In the genomic region with DNA sequence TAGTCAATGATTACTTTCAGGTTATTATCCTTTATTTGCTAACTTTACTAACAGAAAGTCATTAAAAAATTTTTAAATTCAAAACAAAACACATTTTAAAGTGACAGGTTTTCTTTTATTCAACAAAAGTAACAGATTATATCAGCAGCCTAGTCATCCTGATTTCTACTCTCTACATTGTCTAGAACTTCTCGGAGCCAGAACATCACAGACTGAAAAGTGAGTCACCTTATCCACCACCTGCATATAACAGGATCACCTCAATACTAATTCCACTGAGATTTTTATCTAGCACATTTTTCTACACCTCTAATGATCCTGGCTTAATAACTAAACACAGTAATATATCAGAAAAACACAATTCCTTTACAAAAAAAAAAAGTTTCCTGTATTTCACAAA, we compare ENCODE assay signal across 26 cellular contexts.
"Had no signal": no experiment of that assay in that cellular context is flagged by ENCODE, and none has a peak within 500 bp of the region (broad histone marks: within the 10 kb centered on the region; RNA-seq: fewer than 3 reads in every experiment).

No MANE protein-coding gene starts in this region.

- H3K4me3 ChIP-seq: colonic mucosa, esophagus squamous epithelium, gastrocnemius medialis, heart right ventricle, left lung, lower lobe of right lung had no signal

- H3K4me1 ChIP-seq: colonic mucosa, esophagus squamous epithelium, gastrocnemius medialis, heart right ventricle, left lung, lower lobe of right lung had no signal

- H3K9me3 Mint-ChIP-seq: effector memory CD8-positive, alpha-beta T cell; memory B cell had no signal

- H3K36me3 Mint-ChIP-seq: memory B cell; naive thymus-derived CD4-positive, alpha-beta T cell had no signal

- H3K27me3 Mint-ChIP-seq: dendritic cell treated with granulocyte-macrophage colony-stimulating factor and Interleukin-4, amounts not matched to agents 40 ng/mL and 50 ng/mL, for 4 days; effector memory CD8-positive, alpha-beta T cell had no signal

- H3K9me3 ChIP-seq: colonic mucosa, esophagus squamous epithelium, gastrocnemius medialis, heart right ventricle, left lung, lower lobe of right lung had no signal

- H3K4me1 Mint-ChIP-seq: memory B cell had no signal

- DNase-seq: colonic mucosa; cortex of kidney; effector CD8-positive, alpha-beta T cell; effector memory CD8-positive, alpha-beta T cell; endodermal cell; erythroblast; esophagus squamous epithelium; foreskin melanocyte; gastrocnemius medialis; glutamatergic neuron; head of caudate nucleus; heart right ventricle; hippocampal formation; left cardiac atrium; left lung; left ventricle myocardium superior; lower lobe of right lung; mesendoderm; midbrain; naive thymus-derived CD4-positive, alpha-beta T cell had no signal

- H3K27me3 ChIP-seq: colonic mucosa, esophagus squamous epithelium, gastrocnemius medialis, heart right ventricle, left lung had no signal

- H3K27ac ChIP-seq: colonic mucosa, epithelial cell of prostate, esophagus squamous epithelium, gastrocnemius medialis, heart right ventricle, left lung, lower lobe of right lung had no signal

- H3K4me3 Mint-ChIP-seq: dendritic cell treated with granulocyte-macrophage colony-stimulating factor and Interleukin-4, amounts not matched to agents 40 ng/mL and 50 ng/mL, for 4 days; effector memory CD8-positive, alpha-beta T cell; endodermal cell; memory B cell; naive thymus-derived CD4-positive, alpha-beta T cell had no signal

- H3K36me3 ChIP-seq: colonic mucosa, esophagus squamous epithelium, gastrocnemius medialis, heart right ventricle, left lung, lower lobe of right lung had no signal

- H3K27ac Mint-ChIP-seq: dendritic cell treated with granulocyte-macrophage colony-stimulating factor and Interleukin-4, amounts not matched to agents 40 ng/mL and 50 ng/mL, for 4 days; effector memory CD8-positive, alpha-beta T cell; memory B cell; naive thymus-derived CD4-positive, alpha-beta T cell had no signal

- FAIRE-seq: endometrium, islet of Langerhans, keratinocyte had no signal
